Comparison of ENCODE assay signal across 24 cellular contexts in genomic region chr1:223211323-223211985, GRCh38.
"Had no signal": no experiment of that assay in that cellular context is flagged by ENCODE, and none has a peak within 500 bp of the region (broad histone marks: within the 10 kb centered on the region; RNA-seq: fewer than 3 reads in every experiment).

No MANE protein-coding gene starts in this region.

- H3K36me3 Mint-ChIP-seq: activated naive CD4-positive, alpha-beta T cell treated with anti-CD3 and anti-CD28 coated beads, Interleukin-2, amount 50 U/mL, for 24 hours; naive thymus-derived CD8-positive, alpha-beta T cell had no signal

- H3K4me1 Mint-ChIP-seq: stimulated activated naive CD8-positive, alpha-beta T cell treated with anti-CD3 and anti-CD28 coated beads, Interleukin-15, amount 100 ng/mL, for 72 hours had no signal

- H3K27ac Mint-ChIP-seq: activated naive CD4-positive, alpha-beta T cell treated with anti-CD3 and anti-CD28 coated beads, Interleukin-2, amount 50 U/mL, for 24 hours; endodermal cell; stimulated activated naive CD8-positive, alpha-beta T cell treated with anti-CD3 and anti-CD28 coated beads, Interleukin-15, amount 100 ng/mL, for 72 hours had no signal

- H3K36me3 ChIP-seq: cardiac muscle cell, right lobe of liver, suprapubic skin, transverse colon, uterus had no signal

- H2AFZ ChIP-seq: parathyroid adenoma had no signal

- H3K27ac ChIP-seq: cardiac muscle cell, dorsolateral prefrontal cortex, epithelial cell of prostate, parathyroid adenoma, right lobe of liver, suprapubic skin, transverse colon, uterus, VCaP had no signal

- H3K9ac ChIP-seq: parathyroid adenoma had no signal

- H3K27me3 ChIP-seq: cardiac muscle cell, dorsolateral prefrontal cortex, right lobe of liver, transverse colon, uterus had no signal

- ATAC-seq: left lobe of liver; naive thymus-derived CD8-positive, alpha-beta T cell; right lobe of liver; stimulated activated naive CD8-positive, alpha-beta T cell treated with anti-CD3 and anti-CD28 coated beads, Interleukin-15, amount 100 ng/mL, for 72 hours had no signal

- H3K9me3 Mint-ChIP-seq: activated naive CD4-positive, alpha-beta T cell treated with anti-CD3 and anti-CD28 coated beads, Interleukin-2, amount 50 U/mL, for 24 hours; endodermal cell; stimulated activated naive CD8-positive, alpha-beta T cell treated with anti-CD3 and anti-CD28 coated beads, Interleukin-15, amount 100 ng/mL, for 72 hours had no signal

- H3K4me3 ChIP-seq: cardiac muscle cell, dorsolateral prefrontal cortex, right lobe of liver, smooth muscle cell, suprapubic skin, transverse colon, uterus had no signal

- H3K4me1 ChIP-seq: parathyroid adenoma, right lobe of liver, suprapubic skin, transverse colon, uterus had no signal

- DNase-seq: activated CD4-positive, alpha-beta T cell treated with anti-CD3 and anti-CD28 coated beads, Interleukin-2, amount 50 U/mL, for 1 hour; activated CD4-positive, CD25-positive, alpha-beta regulatory T cell treated with anti-CD3 and anti-CD28 coated beads, Interleukin-2, amount 50 U/mL, for 72 hours; activated CD8-positive, alpha-beta memory T cell treated with anti-CD3 and anti-CD28 coated beads, Interleukin-2, amount 50 U/mL, for 48 hours; activated gamma-delta T cell; activated T-cell treated with anti-CD3 and anti-CD28 coated beads, Interleukin-2, amount 50 U/mL, for 48 hours; dorsolateral prefrontal cortex; endodermal cell; foreskin melanocyte; mammary epithelial cell; naive thymus-derived CD8-positive, alpha-beta T cell; right lobe of liver; stimulated activated CD4-positive, alpha-beta T cell treated with anti-CD3 and anti-CD28 coated beads, Interleukin-4, amount 100 ng/mL, for 1 hour; stimulated activated naive CD8-positive, alpha-beta T cell treated with anti-CD3 and anti-CD28 coated beads, Interleukin-15, amount 100 ng/mL, for 72 hours; T-helper 2 cell; transverse colon; uterus had no signal

- H3K4me2 ChIP-seq: smooth muscle cell had no signal

- H3K4me3 Mint-ChIP-seq: activated naive CD4-positive, alpha-beta T cell treated with anti-CD3 and anti-CD28 coated beads, Interleukin-2, amount 50 U/mL, for 24 hours; endodermal cell; naive thymus-derived CD8-positive, alpha-beta T cell; stimulated activated naive CD8-positive, alpha-beta T cell treated with anti-CD3 and anti-CD28 coated beads, Interleukin-15, amount 100 ng/mL, for 72 hours had no signal

- H3K79me2 ChIP-seq: parathyroid adenoma had no signal

- H3K9me3 ChIP-seq: right lobe of liver, suprapubic skin, transverse colon, uterus had no signal

- H3K27me3 Mint-ChIP-seq: activated naive CD4-positive, alpha-beta T cell treated with anti-CD3 and anti-CD28 coated beads, Interleukin-2, amount 50 U/mL, for 24 hours; naive thymus-derived CD8-positive, alpha-beta T cell; stimulated activated naive CD8-positive, alpha-beta T cell treated with anti-CD3 and anti-CD28 coated beads, Interleukin-15, amount 100 ng/mL, for 72 hours had no signal
